In the genomic region with DNA sequence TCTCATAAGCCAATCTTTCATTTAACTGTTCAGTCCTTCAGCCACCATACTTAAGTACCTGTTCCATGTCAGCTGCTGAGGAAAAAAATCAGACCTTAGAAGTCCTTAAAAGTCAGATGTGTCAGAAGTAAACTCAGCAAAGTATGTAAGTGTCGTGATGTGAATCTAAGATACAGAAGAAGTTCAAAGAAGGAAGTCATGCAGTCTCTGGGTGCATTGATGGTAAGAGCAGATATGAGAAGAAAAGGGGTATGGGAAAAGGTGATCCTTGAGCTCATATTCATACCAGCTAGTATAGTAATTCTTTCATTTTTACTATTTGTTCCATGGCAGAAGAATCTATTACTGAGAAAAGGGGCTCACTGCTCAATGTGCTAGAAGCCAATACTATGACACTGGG, we compare ENCODE assay signal across 24 cellular contexts.
"Had no signal": no experiment of that assay in that cellular context is flagged by ENCODE, and none has a peak within 500 bp of the region (broad histone marks: within the 10 kb centered on the region; RNA-seq: fewer than 3 reads in every experiment).

No MANE protein-coding gene starts in this region.

- ATAC-seq: left colon; left lung; lower lobe of right lung; naive thymus-derived CD8-positive, alpha-beta T cell; pancreas; psoas muscle; right lobe of liver; stimulated activated naive B cell treated with anti-CD40 and anti-IgM and Interleukin-4, amounts not matched to agents 10 μg/mL and 1 μg/mL and 100 μg/mL, for 72 hours; stimulated activated naive CD8-positive, alpha-beta T cell treated with anti-CD3 and anti-CD28 coated beads, Interleukin-15, Interleukin-2, amounts not matched to agents 100 U/mL and 50 U/mL, for 24 hours had no signal

- H3K27ac Mint-ChIP-seq: immature natural killer cell; naive thymus-derived CD8-positive, alpha-beta T cell; nephron; stimulated activated naive B cell treated with anti-CD40 and anti-IgM and Interleukin-4, amounts not matched to agents 10 μg/mL and 1 μg/mL and 100 μg/mL, for 72 hours had no signal

- H3K4me3 Mint-ChIP-seq: immature natural killer cell; naive thymus-derived CD8-positive, alpha-beta T cell; nephron; neural crest cell; stimulated activated naive B cell treated with anti-CD40 and anti-IgM and Interleukin-4, amounts not matched to agents 10 μg/mL and 1 μg/mL and 100 μg/mL, for 72 hours had no signal

- H3K9me3 Mint-ChIP-seq: immature natural killer cell, nephron, neural crest cell had no signal

- H3K4me1 Mint-ChIP-seq: immature natural killer cell; stimulated activated naive B cell treated with anti-CD40 and anti-IgM and Interleukin-4, amounts not matched to agents 10 μg/mL and 1 μg/mL and 100 μg/mL, for 72 hours had no signal

- H3K36me3 Mint-ChIP-seq: immature natural killer cell; naive thymus-derived CD8-positive, alpha-beta T cell; stimulated activated naive B cell treated with anti-CD40 and anti-IgM and Interleukin-4, amounts not matched to agents 10 μg/mL and 1 μg/mL and 100 μg/mL, for 72 hours had no signal

- DNase-seq: hypothalamus; immature natural killer cell; kidney; left colon; left lung; lower lobe of right lung; mammary epithelial cell; mesenchymal stem cell; naive thymus-derived CD8-positive, alpha-beta T cell; nucleus accumbens; pancreas; psoas muscle; right lobe of liver; stimulated activated CD4-positive, alpha-beta T cell treated with anti-CD3 and anti-CD28 coated beads, Interleukin-1b, Interleukin-23, amount 100 ng/mL, for 48 hours; stimulated activated CD4-positive, alpha-beta T cell treated with anti-CD3 and anti-CD28 coated beads, Interleukin-4, amount 100 ng/mL, for 1 hour; stimulated activated naive B cell treated with anti-CD40 and anti-IgM and Interleukin-4, amounts not matched to agents 10 μg/mL and 1 μg/mL and 100 μg/mL, for 72 hours; stimulated activated naive CD8-positive, alpha-beta T cell treated with anti-CD3 and anti-CD28 coated beads, Interleukin-15, Interleukin-2, amounts not matched to agents 100 U/mL and 50 U/mL, for 24 hours; stomach; testis; thyroid gland; transverse colon; upper lobe of left lung had no signal
